1 cellular context compared by ENCODE assay signal in genomic region chr12:28010036-28010435, GRCh38.
TF ChIP-seq lines count a peak whose summit lies in the region.

No MANE protein-coding gene starts in this region.

TF ChIP-seq in HepG2, 621 proteins besides CTCF, POLR2A, EP300 and RAD21 (continued from another document):
- peak; percentile 38; the same call in 1 of the 2 replicates for TF ChIP-seq MAFF (IDR thresholded peaks at IDR 0.05; ENCODE audit: low read depth, low read length)
